In genomic region chr6:57047257-57047585, GRCh38 we compare ENCODE assay signal across 7 cellular contexts. TPM values are rescaled to one million over a fixed set of nuclear protein-coding genes. Genes with fewer than 3 reads are reported as not detected.
A peak's percentile ranks its signal among the peaks of the same experiment; 100 is the strongest.
DNase-seq lines count a peak whose midpoint lies in the region; ATAC-seq lines count a peak whose summit lies in the region.
"Not testable (repeated sequence)": the region's sequence is repeated elsewhere in the genome, so short reads cannot be mapped to it uniquely, and the experiment has no call there.

No MANE protein-coding gene starts in this region.

- not testable (repeated sequence) for H3K27ac Mint-ChIP-seq in T-helper 17 cell

- H3K36me3 Mint-ChIP-seq in T-helper 17 cell (ENCODE audit: low read depth), result not testable (repeated sequence)

- H3K4me1 Mint-ChIP-seq in T-helper 17 cell, result peaks cover 19% of the 10 kb centered on the region

- ATAC-seq in GM18517 (IDR thresholded peaks at IDR 0.05; ENCODE audit: unreplicated experiment) (peak; percentile 25), GM19372 (IDR thresholded peaks at IDR 0.05; ENCODE audit: low read depth, unreplicated experiment) (peak; percentile 26), GM21619 (IDR thresholded peaks at IDR 0.05; ENCODE audit: unreplicated experiment) (peak; percentile 14), HG02885 (IDR thresholded peaks at IDR 0.05; ENCODE audit: poor library complexity, unreplicated experiment) (peak; percentile 18), HG03280 (IDR thresholded peaks at IDR 0.05; ENCODE audit: unreplicated experiment) (peak; percentile 12), T-helper 17 cell (peak; percentile 47), esophagus mucosa (peak; percentile 29)

- H3K27me3 Mint-ChIP-seq in T-helper 17 cell, result peaks cover 10% of the 10 kb centered on the region

- H3K4me3 Mint-ChIP-seq in T-helper 17 cell, result not testable (repeated sequence)

- DNase-seq in T-helper 17 cell, result not testable (repeated sequence)

- not testable (repeated sequence) for H3K9me3 ChIP-seq in T-helper 17 cell (ENCODE audit: control insufficient read depth, low read length, poor library complexity, severe bottlenecking)

RNA-seq across cellular contexts. Expression of gene KIAA1586, which starts 0.7 kb away (rescaled TPM):
- total RNA-seq in T-helper 17 cell (10 to 100 TPM; 11.9 to 17.3 TPM), esophagus mucosa (5.9 TPM)

RNA-seq across cellular contexts. Expression of gene ZNF451, which starts 42.8 kb away (rescaled TPM):
- total RNA-seq in T-helper 17 cell, result 100 to 1,000 TPM; 131 to 142 TPM
- 23.9 TPM for total RNA-seq in esophagus mucosa
